In the genomic region with DNA sequence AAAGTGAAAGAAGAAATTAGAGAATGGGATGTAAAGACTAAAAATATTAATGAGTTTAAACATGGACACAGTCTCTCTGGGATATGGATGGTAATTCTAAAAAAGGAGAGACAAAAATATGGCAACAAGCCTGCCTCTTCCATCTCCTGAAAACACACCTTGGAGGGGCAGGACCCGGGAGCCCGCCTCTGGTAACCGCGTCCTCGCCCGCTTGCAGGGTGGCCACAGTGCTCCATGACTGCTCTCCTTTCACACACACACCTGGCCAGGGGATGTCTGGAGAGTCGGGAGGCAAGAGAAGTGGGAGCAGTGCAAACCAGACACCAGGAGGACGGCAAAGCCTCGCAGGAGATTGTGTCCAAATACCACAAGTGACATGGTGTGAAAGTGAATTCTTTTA, we compare ENCODE assay signal across 29 cellular contexts.
"Had no signal": no experiment of that assay in that cellular context is flagged by ENCODE, and none has a peak within 500 bp of the region (broad histone marks: within the 10 kb centered on the region; RNA-seq: fewer than 3 reads in every experiment).

No MANE protein-coding gene starts in this region.

- DNase-seq: heart left ventricle; hypothalamus; immature natural killer cell; kidney; left colon; left lung; mesendoderm; mucosa of descending colon; naive thymus-derived CD4-positive, alpha-beta T cell; nucleus accumbens; ovary; retina; right cardiac atrium; stimulated activated CD4-positive, alpha-beta T cell treated with anti-CD3 and anti-CD28 coated beads, Interleukin-4, amount 100 ng/mL, for 24 hours; stimulated activated naive CD8-positive, alpha-beta T cell treated with anti-CD3 and anti-CD28 coated beads, Interleukin-15, Interleukin-2, amounts not matched to agents 100 U/mL and 50 U/mL, for 24 hours; stomach; tibial artery; trophoblast cell; upper lobe of right lung had no signal

- H3K4me1 ChIP-seq: left lung, prostate gland, suprapubic skin had no signal

- H3K9me3 Mint-ChIP-seq: immature natural killer cell; mesothelial cell of epicardium; natural killer cell treated with Interleukin-12 subunit alpha and Interleukin-12 subunit beta and Interleukin-15 and Interleukin-18, amount 100 ng/mL, for 72 hours; neural crest cell; stimulated activated effector memory CD8-positive, alpha-beta T cell treated with anti-CD3 and anti-CD28 coated beads, Interleukin-12 subunit alpha, Interleukin-12 subunit beta, amount 100 ng/mL, for 72 hours had no signal

- H3K4me1 Mint-ChIP-seq: immature natural killer cell; neural crest cell; stimulated activated effector memory CD8-positive, alpha-beta T cell treated with anti-CD3 and anti-CD28 coated beads, Interleukin-12 subunit alpha, Interleukin-12 subunit beta, amount 100 ng/mL, for 72 hours had no signal

- H3K4me3 ChIP-seq: heart left ventricle, left lung, lung, mucosa of descending colon, ovary, prostate gland, skin epidermis, stomach, suprapubic skin, thoracic aorta, tibial artery, upper lobe of right lung had no signal

- H3K4me3 Mint-ChIP-seq: immature natural killer cell; mesothelial cell of epicardium; naive thymus-derived CD4-positive, alpha-beta T cell; natural killer cell treated with Interleukin-12 subunit alpha and Interleukin-12 subunit beta and Interleukin-15 and Interleukin-18, amount 100 ng/mL, for 72 hours; neural crest cell; stimulated activated effector memory CD8-positive, alpha-beta T cell treated with anti-CD3 and anti-CD28 coated beads, Interleukin-12 subunit alpha, Interleukin-12 subunit beta, amount 100 ng/mL, for 72 hours had no signal

- H3K27me3 Mint-ChIP-seq: naive thymus-derived CD4-positive, alpha-beta T cell had no signal

- H3K36me3 ChIP-seq: left lung, ovary, prostate gland, upper lobe of right lung had no signal

- H3K27ac ChIP-seq: heart left ventricle, left lung, ovary, prostate gland, skin epidermis, stomach, suprapubic skin, thoracic aorta, tibial artery, upper lobe of right lung had no signal

- H3K9me3 ChIP-seq: heart left ventricle, left lung, mucosa of descending colon, ovary, prostate gland, stomach, suprapubic skin, thoracic aorta, tibial artery, upper lobe of right lung had no signal

- H3K27ac Mint-ChIP-seq: immature natural killer cell; mesothelial cell of epicardium; natural killer cell treated with Interleukin-12 subunit alpha and Interleukin-12 subunit beta and Interleukin-15 and Interleukin-18, amount 100 ng/mL, for 72 hours; stimulated activated effector memory CD8-positive, alpha-beta T cell treated with anti-CD3 and anti-CD28 coated beads, Interleukin-12 subunit alpha, Interleukin-12 subunit beta, amount 100 ng/mL, for 72 hours had no signal

- ATAC-seq: heart left ventricle; left colon; left lung; mucosa of descending colon; naive thymus-derived CD4-positive, alpha-beta T cell; natural killer cell treated with Interleukin-12 subunit alpha and Interleukin-12 subunit beta and Interleukin-15 and Interleukin-18, amount 100 ng/mL, for 72 hours; right cardiac atrium; sciatic nerve; stimulated activated effector memory CD8-positive, alpha-beta T cell treated with anti-CD3 and anti-CD28 coated beads, Interleukin-12 subunit alpha, Interleukin-12 subunit beta, amount 100 ng/mL, for 72 hours; upper lobe of right lung had no signal

- H3K27me3 ChIP-seq: heart left ventricle, left lung, ovary, stomach, suprapubic skin, tibial artery, upper lobe of right lung had no signal

- H3K36me3 Mint-ChIP-seq: natural killer cell treated with Interleukin-12 subunit alpha and Interleukin-12 subunit beta and Interleukin-15 and Interleukin-18, amount 100 ng/mL, for 72 hours; stimulated activated effector memory CD8-positive, alpha-beta T cell treated with anti-CD3 and anti-CD28 coated beads, Interleukin-12 subunit alpha, Interleukin-12 subunit beta, amount 100 ng/mL, for 72 hours had no signal
